Comparison of ENCODE assay signal across 27 cellular contexts in genomic region chr7:85928500-85928899, GRCh38.
DNase-seq lines count a peak whose midpoint lies in the region; ATAC-seq, FAIRE-seq and TF ChIP-seq lines count a peak whose summit lies in the region.
"Had no signal": no experiment of that assay in that cellular context is flagged by ENCODE, and none has a peak within 500 bp of the region (broad histone marks: within the 10 kb centered on the region; RNA-seq: fewer than 3 reads in every experiment).

No MANE protein-coding gene starts in this region.

- H3K27me3 ChIP-seq in H9 (ENCODE audit: insufficient read depth, low read length) = no peaks in the 10 kb centered on the region
- H3K27me3 ChIP-seq in iPS-18a (ENCODE audit: control insufficient read depth, insufficient read depth, low read length) = no peaks in the 10 kb centered on the region
- no peaks in the 10 kb centered on the region for H3K27me3 ChIP-seq in neural progenitor cell
- no peaks in the 10 kb centered on the region for H3K27me3 ChIP-seq in naive thymus-derived CD4-positive, alpha-beta T cell (ENCODE audit: control insufficient read depth in 2 of 2, insufficient read depth in 2 of 2, low read length in 2 of 2)
- H3K27me3 ChIP-seq: MG63, SJCRH30 had no signal

- no peak overlapping the region for H3K56ac ChIP-seq in H9 (ENCODE audit: insufficient read length, low read depth, low read length)

- no peak overlapping the region for H3K4me3 ChIP-seq in choroid plexus epithelial cell (ENCODE audit: low read depth, low read length)
- H3K4me3 ChIP-seq in iPS-18a (ENCODE audit: low read length) = peak overlapping the region; percentile 16
- no peak overlapping the region for H3K4me3 ChIP-seq in neural progenitor cell
- H3K4me3 ChIP-seq in kidney (ENCODE audit: low read length in 2 of 2) = no peak overlapping the region
- no peak overlapping the region for H3K4me3 ChIP-seq in naive thymus-derived CD4-positive, alpha-beta T cell (ENCODE audit: low read length)
- H3K4me3 ChIP-seq: MG63, PC-9, SJCRH30 had no signal

- POLR2A ChIA-PET in naive thymus-derived CD4-positive, alpha-beta T cell (lab: Charles Lee) = no interaction called here

- H4K20me1 ChIP-seq in H9 (ENCODE audit: control insufficient read depth, insufficient read depth, insufficient read length) (no peaks in the 10 kb centered on the region), neural progenitor cell (ENCODE audit: low read depth) (no peaks in the 10 kb centered on the region)

- H2AFZ ChIP-seq in H9 (ENCODE audit: low read length) (no peak overlapping the region), neural progenitor cell (replicated peaks) (peak overlapping the region; percentile 50)
- H2AFZ ChIP-seq: PC-9 had no signal

- no peak for TF ChIP-seq CTCF in H9 (conservative IDR thresholded peaks at IDR 0.05)
- no peak for TF ChIP-seq CTCF in choroid plexus epithelial cell (conservative IDR thresholded peaks at IDR 0.05; ENCODE audit: low read depth, low read length)
- TF ChIP-seq CTCF in neural progenitor cell (IDR thresholded peaks at IDR 0.05) = no peak
- no peak for TF ChIP-seq CTCF in kidney (IDR thresholded peaks at IDR 0.05; ENCODE audit: borderline replicate concordance, extremely low read depth, insufficient read depth)

- no peaks in the 10 kb centered on the region for H3K79me1 ChIP-seq in H9 (ENCODE audit: insufficient read depth, low read depth, low read length, poor library complexity, severe bottlenecking)

- no peak overlapping the region for H3K18ac ChIP-seq in H9 (ENCODE audit: insufficient read length, low read depth, low read length)

- no peaks in the 10 kb centered on the region for H3F3A ChIP-seq in neural progenitor cell (ENCODE audit: low read depth)

- H3K9me3 Mint-ChIP-seq in H9 (peaks cover 15 to 21% of the 10 kb centered on the region in 2 experiments), neural progenitor cell (peaks cover 5% of the 10 kb centered on the region)
- peaks cover 3 to 12% (median 8%) of the 10 kb centered on the region in 11 donors for H3K9me3 Mint-ChIP-seq in naive thymus-derived CD4-positive, alpha-beta T cell

- no peak for ATAC-seq in naive thymus-derived CD4-positive, alpha-beta T cell
- ATAC-seq: Right ventricle myocardium inferior, SK-N-SH treated with all-trans-retinoic acid at 6 μM for 48 hours had no signal

- no peak overlapping the region for H3K14ac ChIP-seq in H9 (ENCODE audit: insufficient read depth, low read length)

- H2BK12ac ChIP-seq in H9 (ENCODE audit: insufficient read length, low read depth, low read length) = no peak overlapping the region

- H3K4me1 ChIP-seq in H9 (ENCODE audit: insufficient read depth, low read length) = peaks cover 5% of the 10 kb centered on the region; the same call in 1 of the 2 replicates
- H3K4me1 ChIP-seq in iPS-18a (ENCODE audit: control insufficient read depth, low read depth, low read length) = peaks cover 28% of the 10 kb centered on the region
- H3K4me1 ChIP-seq in neural progenitor cell = no peaks in the 10 kb centered on the region
- no peaks in the 10 kb centered on the region for H3K4me1 ChIP-seq in kidney (ENCODE audit: control insufficient read depth in 1 of 2, insufficient read depth in 1 of 2, low read depth in 1 of 2, low read length in 2 of 2)
- H3K4me1 ChIP-seq in naive thymus-derived CD4-positive, alpha-beta T cell (ENCODE audit: control insufficient read depth in 2 of 2, insufficient read depth in 2 of 2, low read length in 2 of 2) = no peaks in the 10 kb centered on the region
- H3K4me1 ChIP-seq: SJCRH30 had no signal

- H3K4me1 Mint-ChIP-seq in H9 (peaks cover 29 to 34% of the 10 kb centered on the region in 2 experiments), neural progenitor cell (no peaks in the 10 kb centered on the region)
- no peaks in the 10 kb centered on the region for H3K4me1 Mint-ChIP-seq in naive thymus-derived CD4-positive, alpha-beta T cell

- WGBS in H9 (ENCODE audit: extremely low coverage, insufficient read length, low lambda C conversion rate) = no CpG with 5 or more reads among the region's 2 CpGs

- FAIRE-seq in kidney (lab: Jason Lieb, UNC) = no peak
- FAIRE-seq: GM12892 had no signal

- H4K8ac ChIP-seq in H9 (replicated peaks; ENCODE audit: insufficient read length, low read depth, low read length) = no peak overlapping the region

- no peak overlapping the region for H2BK120ac ChIP-seq in H9 (ENCODE audit: low read depth, low read length, poor library complexity, severe bottlenecking)

- H3K27ac ChIP-seq in H9 (ENCODE audit: insufficient read length, low read depth, low read length) = no peak overlapping the region
- peak overlapping the region; percentile 57 for H3K27ac ChIP-seq in iPS-18a (ENCODE audit: low read length)
- H3K27ac ChIP-seq in neural progenitor cell = no peak overlapping the region
- H3K27ac ChIP-seq in kidney (ENCODE audit: low read depth in 2 of 2, low read length in 2 of 2) = no peak overlapping the region
- H3K27ac ChIP-seq in naive thymus-derived CD4-positive, alpha-beta T cell (ENCODE audit: low read depth, low read length) = no peak overlapping the region
- H3K27ac ChIP-seq: PC-9, SJCRH30 had no signal

- no peak overlapping the region for H3T11ph ChIP-seq in H9 (ENCODE audit: low read length)

- no peak for DNase-seq in H9
- DNase-seq in choroid plexus epithelial cell (ENCODE audit: low read depth) = peak; percentile 3
- DNase-seq in neural progenitor cell (ENCODE audit: low spot score) = no peak
- no peak for DNase-seq in NCI-H2107 treated with DMSO at 0.1 percent for 48 hours (lab: John Stamatoyannopoulos, UW; ENCODE audit: unreplicated experiment)
- no peak for DNase-seq in kidney
- DNase-seq in naive thymus-derived CD4-positive, alpha-beta T cell = no peak
- no peak for DNase-seq in EL
- DNase-seq: Calu3; DMS79 treated with DMSO at 0.1 percent for 48 hours; HCEC 1CT; IMR-90; KG1; MG63; NCI-H1105 treated with DMSO at 0.1 percent for 48 hours; NCI-H146; NCI-H1930; NCI-H2107; NCI-H446; NCI-H524 treated with DMSO at 0.1 percent for 48 hours; NCI-H82; NK-92 treated with Interleukin-12 subunit alpha and Interleukin-12 subunit beta, amount 100 ng/mL, for 24 hours; PC-9; SJCRH30 had no signal

- H4K5ac ChIP-seq in H9 (ENCODE audit: insufficient read length, low read depth, low read length) = no peak overlapping the region

- H3K4me3 Mint-ChIP-seq in H9 (peak overlapping the region in 1 of 2 experiments; percentile 48; a peak in 3 of 5 replicates), neural progenitor cell (no peak overlapping the region)
- no peak overlapping the region for H3K4me3 Mint-ChIP-seq in naive thymus-derived CD4-positive, alpha-beta T cell

- H3K27me3 Mint-ChIP-seq in H9 (ENCODE audit: low read depth) (peaks cover 3% of the 10 kb centered on the region; the same call in 1 of the 2 replicates), neural progenitor cell (ENCODE audit: insufficient read depth, low read depth) (peaks cover 4% of the 10 kb centered on the region)
- H3K27me3 Mint-ChIP-seq in naive thymus-derived CD4-positive, alpha-beta T cell = no peaks in the 10 kb centered on the region

- no peaks in the 10 kb centered on the region for H3K36me3 ChIP-seq in iPS-18a (ENCODE audit: control insufficient read depth, low read depth, low read length)
- H3K36me3 ChIP-seq in neural progenitor cell = no peaks in the 10 kb centered on the region
- H3K36me3 ChIP-seq in kidney (ENCODE audit: control insufficient read depth in 1 of 2, insufficient read depth in 2 of 2, low read length in 2 of 2) = no peaks in the 10 kb centered on the region
- no peaks in the 10 kb centered on the region for H3K36me3 ChIP-seq in naive thymus-derived CD4-positive, alpha-beta T cell (ENCODE audit: control insufficient read depth in 2 of 3, insufficient read depth in 3 of 3, low read length in 3 of 3)
- H3K36me3 ChIP-seq: MG63, SJCRH30 had no signal

- CTCF ChIA-PET in naive thymus-derived CD4-positive, alpha-beta T cell (lab: Charles Lee) = no interaction called here

- no peaks in the 10 kb centered on the region for H3K79me2 ChIP-seq in H9 (ENCODE audit: insufficient read depth, low read length)
- no peaks in the 10 kb centered on the region for H3K79me2 ChIP-seq in neural progenitor cell (ENCODE audit: low read depth)

- H3K27ac Mint-ChIP-seq in H9 (peak overlapping the region; percentile 57 to 97 (median 90); a peak in 6 of 7 replicates), neural progenitor cell (no peak overlapping the region)
- H3K27ac Mint-ChIP-seq in naive thymus-derived CD4-positive, alpha-beta T cell = no peak overlapping the region

- no peak overlapping the region for H3K9ac ChIP-seq in H9 (ENCODE audit: extremely low read depth, insufficient read length, low read length)
- H3K9ac ChIP-seq in iPS-18a (ENCODE audit: low read length) = no peak overlapping the region
- no peak overlapping the region for H3K9ac ChIP-seq in neural progenitor cell
- H3K9ac ChIP-seq in kidney (ENCODE audit: low read length in 2 of 2) = no peak overlapping the region

- intact Hi-C loops in kidney (cut with DNase I) = no loop called here
- intact Hi-C loops in naive thymus-derived CD4-positive, alpha-beta T cell (cut with micrococcal nuclease) = no loop called here

- peaks cover 5% of the 10 kb centered on the region for H3K9me3 ChIP-seq in H9 (ENCODE audit: control insufficient read depth, low read depth, low read length)
- peaks cover 12% of the 10 kb centered on the region for H3K9me3 ChIP-seq in iPS-18a (ENCODE audit: control insufficient read depth, low read depth, low read length)
- no peaks in the 10 kb centered on the region for H3K9me3 ChIP-seq in neural progenitor cell (ENCODE audit: low read depth)
- peaks cover 0 to 2% of the 10 kb centered on the region in 2 donors for H3K9me3 ChIP-seq in kidney (ENCODE audit: control insufficient read depth in 1 of 2, low read length in 2 of 2)
- H3K9me3 ChIP-seq in naive thymus-derived CD4-positive, alpha-beta T cell (ENCODE audit: control insufficient read depth in 2 of 3, low read length in 3 of 3) = no peaks in the 10 kb centered on the region
- H3K9me3 ChIP-seq: MG63, SJCRH30 had no signal

- no peak overlapping the region for H3K4ac ChIP-seq in H9 (ENCODE audit: low read depth, low read length)

- H2AK5ac ChIP-seq in H9 (ENCODE audit: insufficient read length, low read length) = no peak overlapping the region

- no peak overlapping the region for H3K4me2 ChIP-seq in H9 (ENCODE audit: insufficient read depth, insufficient read length, low read length)
- H3K4me2 ChIP-seq in neural progenitor cell = no peak overlapping the region
- H3K4me2 ChIP-seq: PC-9 had no signal

- no peak overlapping the region for H4K91ac ChIP-seq in H9 (ENCODE audit: insufficient read length, low read depth, low read length)

- no peak overlapping the region for H2BK5ac ChIP-seq in H9 (ENCODE audit: insufficient read length, low read length)

- H2BK15ac ChIP-seq in H9 (ENCODE audit: low read depth, low read length) = no peak overlapping the region

- no peak overlapping the region for H3K23ac ChIP-seq in H9 (ENCODE audit: insufficient read length, low read depth, low read length)

- H3K36me3 Mint-ChIP-seq in H9 (ENCODE audit: insufficient read depth in 1 of 3, low read depth in 3 of 3) (peaks cover 9 to 29% (median 16%) of the 10 kb centered on the region in 3 experiments), neural progenitor cell (peaks cover 5% of the 10 kb centered on the region)
- peaks cover 0 to 6% (median 0%) of the 10 kb centered on the region in 5 donors for H3K36me3 Mint-ChIP-seq in naive thymus-derived CD4-positive, alpha-beta T cell

- H3K23me2 ChIP-seq in H9 (ENCODE audit: insufficient read length, low read depth, low read length, poor library complexity, severe bottlenecking) = no peaks in the 10 kb centered on the region

- H2BK20ac ChIP-seq in H9 (ENCODE audit: low read depth, low read length, poor library complexity, severe bottlenecking) = no peak overlapping the region

Comparison
In these comparisons a context has a peak if more than half of its experiments do, and no peak if none do; other contexts are left out.
1. H3K27ac Mint-ChIP-seq: peak in H9 (3 of 3); none in neural progenitor cell (single experiment) and naive thymus-derived CD4-positive, alpha-beta T cell (0 of 9).